19 cellular contexts compared by ENCODE assay signal in the genomic region with DNA sequence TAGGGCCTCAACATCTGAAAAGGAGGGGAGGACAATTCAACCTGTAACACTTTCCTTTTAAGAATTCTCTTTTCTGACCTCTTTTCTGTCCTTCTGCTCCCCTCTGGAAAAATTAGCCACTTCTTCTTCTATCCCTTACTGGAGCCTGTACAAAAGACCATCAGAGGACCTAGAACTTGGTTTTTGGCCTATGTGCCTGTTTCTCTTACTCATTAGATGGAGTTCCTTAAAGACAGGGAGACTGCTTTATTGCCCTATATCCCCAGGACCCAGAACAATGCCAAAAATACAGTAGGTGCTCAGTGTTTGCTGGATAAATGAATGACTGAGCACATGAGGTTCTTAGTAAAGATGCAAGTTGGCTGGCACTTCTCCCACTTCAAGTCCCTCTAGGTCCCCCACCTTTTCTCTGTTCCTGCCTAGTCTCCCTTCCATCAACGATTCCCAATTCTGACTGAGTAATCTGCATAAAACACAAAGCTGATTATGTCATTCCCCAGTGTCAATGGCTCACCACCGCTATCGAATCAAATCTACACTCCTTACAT.
"Had no signal": no experiment of that assay in that cellular context is flagged by ENCODE, and none has a peak within 500 bp of the region (broad histone marks: within the 10 kb centered on the region; RNA-seq: fewer than 3 reads in every experiment).

No MANE protein-coding gene starts in this region.

- DNase-seq: colonic mucosa; cortex of kidney; dermis blood vessel endothelial cell; dorsolateral prefrontal cortex; effector CD4-positive, alpha-beta T cell; effector CD8-positive, alpha-beta T cell; effector memory CD4-positive, alpha-beta T cell; effector memory CD8-positive, alpha-beta T cell; endodermal cell; erythroblast; esophagus squamous epithelium; foreskin fibroblast; foreskin keratinocyte; foreskin melanocyte; gastrocnemius medialis; glutamatergic neuron; head of caudate nucleus; heart left ventricle; heart right ventricle had no signal
